In the genomic region with DNA sequence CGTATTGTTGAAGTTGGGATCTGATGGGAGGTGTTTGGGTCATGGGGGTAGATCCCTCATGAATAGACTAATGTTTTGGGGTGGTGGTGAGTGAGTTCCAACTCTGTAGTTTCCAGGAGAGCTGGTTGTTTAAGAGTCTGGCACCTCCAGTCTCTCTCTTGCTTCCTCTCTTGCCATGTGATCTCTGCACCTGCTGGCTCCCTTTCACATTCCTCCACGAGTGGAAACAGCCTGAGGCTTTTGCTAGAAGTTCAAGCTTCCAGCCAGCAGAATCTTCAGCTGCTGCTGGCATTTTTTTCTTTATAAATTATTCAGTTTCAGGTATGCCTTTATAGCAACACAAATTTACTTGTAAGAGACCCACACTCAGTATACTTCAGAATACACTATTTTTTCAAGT, we compare ENCODE assay signal across 13 cellular contexts.
DNase-seq lines count a peak whose midpoint lies in the region; ATAC-seq and TF ChIP-seq lines count a peak whose summit lies in the region.
"Had no signal": no experiment of that assay in that cellular context is flagged by ENCODE, and none has a peak within 500 bp of the region (broad histone marks: within the 10 kb centered on the region; RNA-seq: fewer than 3 reads in every experiment).

No MANE protein-coding gene starts in this region.

- no peaks in the 10 kb centered on the region for H3K4me1 ChIP-seq in H9 (ENCODE audit: insufficient read depth, low read length)

- no peak overlapping the region for H2BK120ac ChIP-seq in H9 (ENCODE audit: low read depth, low read length, poor library complexity, severe bottlenecking)

- H4K91ac ChIP-seq in H9 (ENCODE audit: insufficient read length, low read depth, low read length): no peak overlapping the region

- no peaks in the 10 kb centered on the region; a peak in 1 of 7 replicates for H3K36me3 Mint-ChIP-seq in H9 (ENCODE audit: insufficient read depth in 1 of 3, low read depth in 3 of 3)
- no peaks in the 10 kb centered on the region for H3K36me3 Mint-ChIP-seq in nephron progenitor cell (ENCODE audit: low read depth)

- H3K27me3 ChIP-seq in H9 (ENCODE audit: insufficient read depth, low read length): no peaks in the 10 kb centered on the region

- no peak overlapping the region for H3K23ac ChIP-seq in H9 (ENCODE audit: insufficient read length, low read depth, low read length)

- no peak overlapping the region for H2BK12ac ChIP-seq in H9 (ENCODE audit: insufficient read length, low read depth, low read length)

- H2AK5ac ChIP-seq in H9 (ENCODE audit: insufficient read length, low read length): no peak overlapping the region

- H3K9me3 Mint-ChIP-seq in H9 (peaks cover 0 to 2% of the 10 kb centered on the region in 2 experiments; a peak in 3 of 5 replicates), nephron progenitor cell (no peaks in the 10 kb centered on the region)

- H3K4ac ChIP-seq in H9 (ENCODE audit: low read depth, low read length): no peak overlapping the region

- no peak overlapping the region for H3K18ac ChIP-seq in H9 (ENCODE audit: insufficient read length, low read depth, low read length)

- DNase-seq in H9 (peak; percentile 37), NCI-H69 (lab: John Stamatoyannopoulos, UW) (peak; percentile 43), UCSD-AML1 (lab: John Stamatoyannopoulos, UW; ENCODE audit: unreplicated experiment) (peak; percentile 8), left kidney (ENCODE audit: low read depth, low spot score) (peak; percentile 10), globus pallidus (ENCODE audit: low spot score) (no peak), SHP77 (lab: John Stamatoyannopoulos, UW) (no peak), nephron progenitor cell (no peak)
- DNase-seq: C1 segment of cervical spinal cord; CD4-positive, alpha-beta T cell; DMS153; H7 had no signal

- no peak overlapping the region for H2AFZ ChIP-seq in H9 (ENCODE audit: low read length)

- no peak overlapping the region for H2BK15ac ChIP-seq in H9 (ENCODE audit: low read depth, low read length)

- no peak overlapping the region for H3K27ac ChIP-seq in H9 (ENCODE audit: insufficient read length, low read depth, low read length)

- H2BK20ac ChIP-seq in H9 (ENCODE audit: low read depth, low read length, poor library complexity, severe bottlenecking): no peak overlapping the region

- no peak overlapping the region for H3K14ac ChIP-seq in H9 (ENCODE audit: insufficient read depth, low read length)

- no peak for TF ChIP-seq CTCF in H9 (conservative IDR thresholded peaks at IDR 0.05)
- TF ChIP-seq CTCF in nephron progenitor cell (IDR thresholded peaks at IDR 0.05): no peak

- no peak overlapping the region for H3T11ph ChIP-seq in H9 (ENCODE audit: low read length)

- H3K4me3 Mint-ChIP-seq in H9: no peak overlapping the region
- no peak overlapping the region for H3K4me3 Mint-ChIP-seq in nephron progenitor cell
- H3K4me3 Mint-ChIP-seq: B cell; CD4-positive, alpha-beta T cell had no signal

- no peaks in the 10 kb centered on the region for H3K79me2 ChIP-seq in H9 (ENCODE audit: insufficient read depth, low read length)

- H3K4me1 Mint-ChIP-seq in H9 (0 out of 4 replicates have a peak, but pooled peaks cover 0 to 4% of the 10 kb centered on the region in 2 experiments), nephron progenitor cell (no peaks in the 10 kb centered on the region)
- H3K4me1 Mint-ChIP-seq: B cell had no signal

- H3K4me2 ChIP-seq in H9 (ENCODE audit: insufficient read depth, insufficient read length, low read length): no peak overlapping the region

- no CpG with 5 or more reads among the region's 2 CpGs for WGBS in H9 (ENCODE audit: extremely low coverage, insufficient read length, low lambda C conversion rate)

- H3K56ac ChIP-seq in H9 (ENCODE audit: insufficient read length, low read depth, low read length): no peak overlapping the region

- no peaks in the 10 kb centered on the region for H3K79me1 ChIP-seq in H9 (ENCODE audit: insufficient read depth, low read depth, low read length, poor library complexity, severe bottlenecking)

- no peaks in the 10 kb centered on the region; the same call in 1 of the 2 replicates for H3K27me3 Mint-ChIP-seq in H9 (ENCODE audit: low read depth)
- no peaks in the 10 kb centered on the region for H3K27me3 Mint-ChIP-seq in nephron progenitor cell (ENCODE audit: low read depth, poor library complexity)
- H3K27me3 Mint-ChIP-seq: B cell; CD4-positive, alpha-beta T cell had no signal

- H2BK5ac ChIP-seq in H9 (ENCODE audit: insufficient read length, low read length): no peak overlapping the region

- ATAC-seq in GM18870 (IDR thresholded peaks at IDR 0.05; ENCODE audit: unreplicated experiment): no peak

- no peak overlapping the region for H3K9ac ChIP-seq in H9 (ENCODE audit: extremely low read depth, insufficient read length, low read length)

- no peaks in the 10 kb centered on the region for H3K23me2 ChIP-seq in H9 (ENCODE audit: insufficient read length, low read depth, low read length, poor library complexity, severe bottlenecking)

- no peak overlapping the region for H4K8ac ChIP-seq in H9 (replicated peaks; ENCODE audit: insufficient read length, low read depth, low read length)

- H3K27ac Mint-ChIP-seq in H9: no peak overlapping the region
- H3K27ac Mint-ChIP-seq in nephron progenitor cell: no peak overlapping the region
- H3K27ac Mint-ChIP-seq: B cell; CD4-positive, alpha-beta T cell had no signal

- no peak overlapping the region for H4K5ac ChIP-seq in H9 (ENCODE audit: insufficient read length, low read depth, low read length)

- H4K20me1 ChIP-seq in H9 (ENCODE audit: control insufficient read depth, insufficient read depth, insufficient read length): no peaks in the 10 kb centered on the region

- no peaks in the 10 kb centered on the region for H3K9me3 ChIP-seq in H9 (ENCODE audit: control insufficient read depth, low read depth, low read length)

Comparison
In these comparisons a context has a peak if more than half of its experiments do, and no peak if none do; other contexts are left out.
1. DNase-seq: peak in H9 (single experiment), NCI-H69 (single experiment), UCSD-AML1 (single experiment) and left kidney (single experiment); none in globus pallidus (single experiment), SHP77 (0 of 2) and nephron progenitor cell (single experiment).